8 cellular contexts compared by ENCODE assay signal in the genomic region with DNA sequence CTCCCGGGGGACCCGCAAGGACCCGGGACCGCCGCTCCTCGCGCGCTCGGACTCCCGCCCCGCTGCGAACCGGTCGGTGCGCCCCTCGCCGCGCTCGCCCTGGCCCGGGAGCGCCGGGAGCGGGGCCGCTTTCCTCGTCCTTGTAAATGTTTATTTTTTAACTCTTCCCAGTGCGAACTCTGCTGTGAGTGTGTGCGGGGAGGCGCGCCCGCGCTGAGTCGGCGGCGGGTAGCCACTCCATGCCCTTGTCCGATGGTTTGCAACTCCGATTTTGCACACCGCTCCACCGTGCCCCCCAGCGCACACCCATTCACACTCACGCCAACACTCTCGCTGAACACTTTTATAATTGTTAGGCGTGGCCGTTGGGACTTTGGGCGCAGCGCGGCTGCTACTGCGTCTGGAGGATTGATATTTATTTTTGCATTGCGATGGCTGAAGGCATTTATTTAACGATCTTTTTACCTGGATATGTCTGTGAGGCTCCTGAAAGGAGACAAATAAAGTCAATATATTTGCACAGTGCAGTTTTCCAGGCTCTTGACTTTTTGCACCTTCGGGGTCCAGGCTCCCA. TPM values are rescaled to one million over a fixed set of nuclear protein-coding genes. Genes with fewer than 3 reads are reported as not detected.
DNase-seq lines count a peak whose midpoint lies in the region; TF ChIP-seq lines count a peak whose summit lies in the region.

No MANE protein-coding gene starts in this region.

- no peak for TF ChIP-seq CTCF in HEK293 (tag by site-specific recombination; IDR thresholded peaks at IDR 0.05)
- TF ChIP-seq CTCF in VCaP (conservative IDR thresholded peaks at IDR 0.05), result no peak; the same call in 1 of the 2 replicates
- no peak for TF ChIP-seq CTCF in foreskin fibroblast (IDR thresholded peaks at IDR 0.05; ENCODE audit: low read depth, low read length)
- no peak for TF ChIP-seq CTCF in sigmoid colon (IDR thresholded peaks at IDR 0.05)

- TF ChIP-seq POLR2A in sigmoid colon (IDR thresholded peaks at IDR 0.05), result no peak

- H3K27me3 ChIP-seq in sigmoid colon, result peaks cover 0 to 63% (median 27%) of the 10 kb centered on the region in 3 donors

- no peaks in the 10 kb centered on the region for H3K9me3 ChIP-seq in HEK293 (ENCODE audit: control insufficient read depth, insufficient read depth, low read depth, low read length)
- no peaks in the 10 kb centered on the region for H3K9me3 ChIP-seq in sigmoid colon

- H3K36me3 ChIP-seq in HEK293 (ENCODE audit: control insufficient read depth in 2 of 2, insufficient read depth in 1 of 2, low read length in 2 of 2) (no peaks in the 10 kb centered on the region), sigmoid colon (no peaks in the 10 kb centered on the region)

- H3K4me3 ChIP-seq in HEK293 (ENCODE audit: low read depth, low read length) (peak overlapping the region; percentile 40), foreskin fibroblast (ENCODE audit: low read depth in 1 of 2, low read length in 2 of 2) (peak overlapping the region; percentile 37 to 45), sigmoid colon (peak overlapping the region; percentile 62 to 73 (median 70))

- H3K27ac ChIP-seq in HEK293 (ENCODE audit: extremely low read depth, low read depth, low read length), result no peak overlapping the region
- H3K27ac ChIP-seq in VCaP, result peak overlapping the region; percentile 68
- H3K27ac ChIP-seq in sigmoid colon, result peak overlapping the region; percentile 85 to 91 (median 86)

- POLR2A ChIA-PET in HEK293 (lab: Yijun Ruan, JAX), result interaction anchor here (0.5 to 2.0 kb wide), 2 partner anchors 10 to 1869 kb away, joined by 3 to 10 read pairs; no protein-coding TSS in a partner anchor

- DNase-seq in foreskin fibroblast, result peak in 1 of 2 donors; percentile 58
- no peak for DNase-seq in sigmoid colon
- DNase-seq in HPDE6-E6E7 (ENCODE audit: extremely low spot score), result no peak
- no peak for DNase-seq in hepatic stellate cell (ENCODE audit: low spot score)
- DNase-seq in globus pallidus (ENCODE audit: low spot score), result no peak
- no peak for DNase-seq in effector CD8-positive, alpha-beta T cell (lab: John Stamatoyannopoulos, UW)

- no peaks in the 10 kb centered on the region for H3K4me1 ChIP-seq in HEK293 (ENCODE audit: control insufficient read depth, insufficient read depth, low read length)
- peaks cover 0 to 35% (median 25%) of the 10 kb centered on the region in 4 donors for H3K4me1 ChIP-seq in sigmoid colon

- TF ChIP-seq EP300 in sigmoid colon (IDR thresholded peaks at IDR 0.05), result no peak

- WGBS in sigmoid colon, 2 donors, result 1% methylated on average over 50 of the region's 50 CpGs

- intact Hi-C loops in sigmoid colon (cut with DNase I), result loop anchor here (5.0 kb wide), 1 partner anchor 89 kb away; no protein-coding TSS in a partner anchor

- CTCF ChIA-PET in HEK293 (lab: Yijun Ruan, JAX), result interaction anchor here (0.6 to 2.0 kb wide), 9 partner anchors 12 to 183 kb away, joined by 3 to 18 read pairs (median 3); no protein-coding TSS in a partner anchor

TF ChIP-seq in HEK293, 187 proteins besides CTCF, POLR2A, EP300 and RAD21:
- TF ChIP-seq, protein P1, sequence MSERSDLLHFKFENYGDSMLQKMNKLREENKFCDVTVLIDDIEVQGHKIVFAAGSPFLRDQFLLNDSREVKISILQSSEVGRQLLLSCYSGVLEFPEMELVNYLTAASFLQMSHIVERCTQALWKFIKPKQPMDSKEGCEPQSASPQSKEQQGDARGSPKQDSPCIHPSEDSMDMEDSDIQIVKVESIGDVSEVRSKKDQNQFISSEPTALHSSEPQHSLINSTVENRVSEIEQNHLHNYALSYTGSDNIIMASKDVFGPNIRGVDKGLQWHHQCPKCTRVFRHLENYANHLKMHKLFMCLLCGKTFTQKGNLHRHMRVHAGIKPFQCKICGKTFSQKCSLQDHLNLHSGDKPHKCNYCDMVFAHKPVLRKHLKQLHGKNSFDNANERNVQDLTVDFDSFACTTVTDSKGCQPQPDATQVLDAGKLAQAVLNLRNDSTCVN (tag by site-specific recombination; optimal IDR thresholded peaks at IDR 0.05), result peak; percentile 56
- no peak for TF ChIP-seq ZIC2 (tag by site-specific recombination; IDR thresholded peaks at IDR 0.05)
- TF ChIP-seq, protein P2, sequence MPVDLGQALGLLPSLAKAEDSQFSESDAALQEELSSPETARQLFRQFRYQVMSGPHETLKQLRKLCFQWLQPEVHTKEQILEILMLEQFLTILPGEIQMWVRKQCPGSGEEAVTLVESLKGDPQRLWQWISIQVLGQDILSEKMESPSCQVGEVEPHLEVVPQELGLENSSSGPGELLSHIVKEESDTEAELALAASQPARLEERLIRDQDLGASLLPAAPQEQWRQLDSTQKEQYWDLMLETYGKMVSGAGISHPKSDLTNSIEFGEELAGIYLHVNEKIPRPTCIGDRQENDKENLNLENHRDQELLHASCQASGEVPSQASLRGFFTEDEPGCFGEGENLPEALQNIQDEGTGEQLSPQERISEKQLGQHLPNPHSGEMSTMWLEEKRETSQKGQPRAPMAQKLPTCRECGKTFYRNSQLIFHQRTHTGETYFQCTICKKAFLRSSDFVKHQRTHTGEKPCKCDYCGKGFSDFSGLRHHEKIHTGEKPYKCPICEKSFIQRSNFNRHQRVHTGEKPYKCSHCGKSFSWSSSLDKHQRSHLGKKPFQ (tag by site-specific recombination; IDR thresholded peaks at IDR 0.05), result peak; percentile 92
- TF ChIP-seq ZSCAN16 (tag by site-specific recombination; IDR thresholded peaks at IDR 0.05), result no peak
- TF ChIP-seq, protein P3, sequence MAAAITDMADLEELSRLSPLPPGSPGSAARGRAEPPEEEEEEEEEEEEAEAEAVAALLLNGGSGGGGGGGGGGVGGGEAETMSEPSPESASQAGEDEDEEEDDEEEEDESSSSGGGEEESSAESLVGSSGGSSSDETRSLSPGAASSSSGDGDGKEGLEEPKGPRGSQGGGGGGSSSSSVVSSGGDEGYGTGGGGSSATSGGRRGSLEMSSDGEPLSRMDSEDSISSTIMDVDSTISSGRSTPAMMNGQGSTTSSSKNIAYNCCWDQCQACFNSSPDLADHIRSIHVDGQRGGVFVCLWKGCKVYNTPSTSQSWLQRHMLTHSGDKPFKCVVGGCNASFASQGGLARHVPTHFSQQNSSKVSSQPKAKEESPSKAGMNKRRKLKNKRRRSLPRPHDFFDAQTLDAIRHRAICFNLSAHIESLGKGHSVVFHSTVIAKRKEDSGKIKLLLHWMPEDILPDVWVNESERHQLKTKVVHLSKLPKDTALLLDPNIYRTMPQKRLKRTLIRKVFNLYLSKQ (tag by site-specific recombination; IDR thresholded peaks at IDR 0.05; ENCODE audit: borderline replicate concordance), result no peak
- TF ChIP-seq PRDM1 (tag by site-specific recombination; IDR thresholded peaks at IDR 0.05), result 0 out of 2 replicates have a peak, but pooled peaks have one; percentile 24
- TF ChIP-seq, protein P4, sequence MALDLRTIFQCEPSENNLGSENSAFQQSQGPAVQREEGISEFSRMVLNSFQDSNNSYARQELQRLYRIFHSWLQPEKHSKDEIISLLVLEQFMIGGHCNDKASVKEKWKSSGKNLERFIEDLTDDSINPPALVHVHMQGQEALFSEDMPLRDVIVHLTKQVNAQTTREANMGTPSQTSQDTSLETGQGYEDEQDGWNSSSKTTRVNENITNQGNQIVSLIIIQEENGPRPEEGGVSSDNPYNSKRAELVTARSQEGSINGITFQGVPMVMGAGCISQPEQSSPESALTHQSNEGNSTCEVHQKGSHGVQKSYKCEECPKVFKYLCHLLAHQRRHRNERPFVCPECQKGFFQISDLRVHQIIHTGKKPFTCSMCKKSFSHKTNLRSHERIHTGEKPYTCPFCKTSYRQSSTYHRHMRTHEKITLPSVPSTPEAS (tag by site-specific recombination; IDR thresholded peaks at IDR 0.05), result peak; percentile 65
- TF ChIP-seq, protein P5, sequence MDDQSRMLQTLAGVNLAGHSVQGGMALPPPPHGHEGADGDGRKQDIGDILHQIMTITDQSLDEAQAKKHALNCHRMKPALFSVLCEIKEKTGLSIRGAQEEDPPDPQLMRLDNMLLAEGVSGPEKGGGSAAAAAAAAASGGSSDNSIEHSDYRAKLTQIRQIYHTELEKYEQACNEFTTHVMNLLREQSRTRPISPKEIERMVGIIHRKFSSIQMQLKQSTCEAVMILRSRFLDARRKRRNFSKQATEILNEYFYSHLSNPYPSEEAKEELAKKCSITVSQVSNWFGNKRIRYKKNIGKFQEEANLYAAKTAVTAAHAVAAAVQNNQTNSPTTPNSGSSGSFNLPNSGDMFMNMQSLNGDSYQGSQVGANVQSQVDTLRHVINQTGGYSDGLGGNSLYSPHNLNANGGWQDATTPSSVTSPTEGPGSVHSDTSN (CRISPR knock-in tag; IDR thresholded peaks at IDR 0.05), result 0 out of 2 replicates have a peak, but pooled peaks have one; percentile 36
- peak; percentile 19; the same call in 1 of the 2 replicates for TF ChIP-seq KLF9 (tag by site-specific recombination; IDR thresholded peaks at IDR 0.05; ENCODE audit: low read depth)
- TF ChIP-seq ZBTB21 (tag by site-specific recombination; IDR thresholded peaks at IDR 0.05), result no peak
- TF ChIP-seq ZNF335 (tag by site-specific recombination; conservative IDR thresholded peaks at IDR 0.05), result 0 out of 2 replicates have a peak, but pooled peaks have one; percentile 48

RNA-seq across cellular contexts. Expression of a gene that starts 1.0 kb away (rescaled TPM):
- total RNA-seq in sigmoid colon, result 100 to 1,000 TPM in 2 of 4 donors, 10 to 100 TPM in 2; 47.4 to 336 (median 95.6) TPM
- polyA plus RNA-seq in sigmoid colon, result 10 to 100 TPM in 2 of 3 donors, 1 to 10 TPM in 1; 7.4 to 29.3 (median 24.6) TPM
